8 cellular contexts compared by ENCODE assay signal in genomic region chr10:35643151-35643975, GRCh38. TPM values are rescaled to one million over a fixed set of nuclear protein-coding genes. Genes with fewer than 3 reads are reported as not detected.
A peak's percentile ranks its signal among the peaks of the same experiment; 100 is the strongest.
DNase-seq lines count a peak whose midpoint lies in the region; ATAC-seq, FAIRE-seq and TF ChIP-seq lines count a peak whose summit lies in the region.

No MANE protein-coding gene starts in this region.

- H4K20me1 ChIP-seq in BLaER1 treated with 17β-estradiol and CSF1 and Interleukin-3, amounts not matched to agents 10 nM and 100 nM: peaks cover 0 to 25% (median 18%) of the 10 kb centered on the region in 11 experiments; a peak in 15 of 22 replicates
- no peaks in the 10 kb centered on the region for H4K20me1 ChIP-seq in endothelial cell of umbilical vein (replicated peaks; ENCODE audit: control insufficient read depth, extremely low read depth, insufficient read depth, low read length)

- peak overlapping the region; percentile 95 to 100 (median 100) for H3K4me2 ChIP-seq in BLaER1 treated with 17β-estradiol and CSF1 and Interleukin-3, amounts not matched to agents 10 nM and 100 nM
- H3K4me2 ChIP-seq in endothelial cell of umbilical vein (ENCODE audit: insufficient read depth, low read length): peak overlapping the region; percentile 97

- intact Hi-C loops in endothelial cell of umbilical vein (cut with micrococcal nuclease): loop anchor here (2.0 to 5.0 kb wide), 6 partner anchors 247 to 964 kb away; no protein-coding TSS in a partner anchor

- no peaks in the 10 kb centered on the region for H3K9me3 Mint-ChIP-seq in memory B cell

- peak overlapping the region; percentile 61 for H3K27ac Mint-ChIP-seq in memory B cell

- peaks cover 7 to 41% (median 32%) of the 10 kb centered on the region in 11 experiments; a peak in 21 of 22 replicates for H3K27me3 ChIP-seq in BLaER1 treated with 17β-estradiol and CSF1 and Interleukin-3, amounts not matched to agents 10 nM and 100 nM
- H3K27me3 ChIP-seq in WERI-Rb-1 (ENCODE audit: insufficient read depth, low read depth, severe bottlenecking): no peaks in the 10 kb centered on the region
- H3K27me3 ChIP-seq in endothelial cell of umbilical vein (ENCODE audit: control insufficient read depth in 2 of 2, insufficient read depth in 2 of 2, low read length in 2 of 2): peaks cover 0 to 22% of the 10 kb centered on the region in 2 experiments

- CTCF ChIA-PET in endothelial cell of umbilical vein (lab: Charles Lee): interaction anchor here (1.0 to 2.4 kb wide), 6 partner anchors 8 to 1237 kb away, joined by 3 to 18 read pairs (median 8); no protein-coding TSS in a partner anchor

- no peaks in the 10 kb centered on the region for H3K9me1 ChIP-seq in endothelial cell of umbilical vein (replicated peaks; ENCODE audit: control insufficient read depth, extremely low read depth, insufficient read depth, low read length)

- H3K9me3 ChIP-seq in BLaER1 treated with 17β-estradiol and CSF1 and Interleukin-3, amounts not matched to agents 10 nM and 100 nM (replicated peaks in 1 of 11): peaks cover 0 to 4% (median 0%) of the 10 kb centered on the region in 11 experiments; a peak in 2 of 22 replicates
- H3K9me3 ChIP-seq in WERI-Rb-1 (ENCODE audit: severe bottlenecking): no peaks in the 10 kb centered on the region
- H3K9me3 ChIP-seq in endothelial cell of umbilical vein (replicated peaks; ENCODE audit: control insufficient read depth, insufficient read depth, low read length): no peaks in the 10 kb centered on the region

- peak overlapping the region; percentile 92 for H2AFZ ChIP-seq in endothelial cell of umbilical vein (ENCODE audit: low read depth, low read length)

- BruUV-seq in endothelial cell of umbilical vein (replicated peaks; lab: Mats Ljungman, UMichigan): no TSS peak

- peaks cover 0 to 3% (median 0%) of the 10 kb centered on the region in 11 experiments; a peak in 3 of 22 replicates for H3K36me3 ChIP-seq in BLaER1 treated with 17β-estradiol and CSF1 and Interleukin-3, amounts not matched to agents 10 nM and 100 nM
- H3K36me3 ChIP-seq in WERI-Rb-1: peaks cover 10% of the 10 kb centered on the region
- no peaks in the 10 kb centered on the region for H3K36me3 ChIP-seq in endothelial cell of umbilical vein (ENCODE audit: control insufficient read depth in 2 of 2, extremely low read depth in 1 of 2, insufficient read depth in 2 of 2, low read length in 2 of 2)

- peaks cover 3% of the 10 kb centered on the region for H3K79me2 ChIP-seq in endothelial cell of umbilical vein (ENCODE audit: control insufficient read depth, insufficient read depth, low read length)

- no peaks in the 10 kb centered on the region for H3K27me3 Mint-ChIP-seq in memory B cell

- no peak for ATAC-seq in memory B cell (ENCODE audit: low read depth)
- ATAC-seq in GM19397 (IDR thresholded peaks at IDR 0.05; ENCODE audit: unreplicated experiment): no peak

- peak overlapping the region; percentile 85 for H3K4me3 Mint-ChIP-seq in memory B cell

- H3K36me3 Mint-ChIP-seq in memory B cell: no peaks in the 10 kb centered on the region

- peak overlapping the region; percentile 66 to 89 (median 83) for H3K9ac ChIP-seq in BLaER1 treated with 17β-estradiol and CSF1 and Interleukin-3, amounts not matched to agents 10 nM and 100 nM
- peak overlapping the region; percentile 27 for H3K9ac ChIP-seq in endothelial cell of umbilical vein (replicated peaks; ENCODE audit: extremely low read depth, insufficient read depth, low read length)

- TF ChIP-seq POLR2A in endothelial cell of umbilical vein (IDR thresholded peaks at IDR 0.05; ENCODE audit: low read depth, low read length): no peak

- no peak for TF ChIP-seq CTCF in WERI-Rb-1 (IDR thresholded peaks at IDR 0.05; ENCODE audit: low read depth, low read length)
- no peak for TF ChIP-seq CTCF in endothelial cell of umbilical vein (IDR thresholded peaks at IDR 0.05; ENCODE audit: extremely low read depth in 1 of 2, insufficient read depth in 1 of 2, low read depth in 1 of 2, low read length in 2 of 2)

- H3K4me1 Mint-ChIP-seq in memory B cell: peaks cover 13% of the 10 kb centered on the region

- H3K27ac ChIP-seq in BLaER1 treated with 17β-estradiol and CSF1 and Interleukin-3, amounts not matched to agents 10 nM and 100 nM: peak overlapping the region; percentile 9 to 80 (median 51); a peak in 16 of 22 replicates
- H3K27ac ChIP-seq in WERI-Rb-1 (peak overlapping the region; percentile 78), endothelial cell of umbilical vein (ENCODE audit: insufficient read depth, low read depth, low read length) (no peak overlapping the region), substantia nigra (ENCODE audit: low read depth, low read length, poor library complexity, severe bottlenecking) (no peak overlapping the region)

- dilution Hi-C loops in endothelial cell of umbilical vein (cut with MboI; ENCODE audit: extremely low pct_ligation_motif_present, low sequenced_read_pairs): no loop called here

- POLR2A ChIA-PET in endothelial cell of umbilical vein (lab: Charles Lee): interaction anchor here (0.6 kb wide), 1 partner anchor 373 kb away, joined by 4 read pairs; no protein-coding TSS in a partner anchor

- H3K4me3 ChIP-seq in BLaER1 treated with 17β-estradiol and CSF1 and Interleukin-3, amounts not matched to agents 10 nM and 100 nM: peak overlapping the region; percentile 73 to 97 (median 86)
- peak overlapping the region; percentile 74 for H3K4me3 ChIP-seq in WERI-Rb-1 (ENCODE audit: low read depth, low read length)
- peak overlapping the region; percentile 58 to 74 (median 72) for H3K4me3 ChIP-seq in endothelial cell of umbilical vein (replicated peaks in 1 of 3; ENCODE audit: insufficient read depth in 1 of 3, low read depth in 1 of 3, low read length in 3 of 3)

- H3K4me1 ChIP-seq in BLaER1 treated with 17β-estradiol and CSF1 and Interleukin-3, amounts not matched to agents 10 nM and 100 nM: peaks cover 5 to 33% (median 26%) of the 10 kb centered on the region in 10 experiments; a peak in 18 of 20 replicates
- H3K4me1 ChIP-seq in endothelial cell of umbilical vein (ENCODE audit: control insufficient read depth, extremely low read depth, insufficient read depth, low read length): peaks cover 30% of the 10 kb centered on the region

- DNase-seq in HuH-7 (ENCODE audit: low spot score): peak; percentile 23
- DNase-seq in WERI-Rb-1: peak; percentile 27
- DNase-seq in endothelial cell of umbilical vein (ENCODE audit: low read depth, low spot score): peak; percentile 79
- no peak for DNase-seq in memory B cell (ENCODE audit: low spot score in 2 of 2)
- DNase-seq in substantia nigra (lab: John Stamatoyannopoulos, UW): peak in 37 of 49 donors; percentile 11 to 72 (median 38)
- no peak for DNase-seq in central memory CD4-positive, alpha-beta T cell

- peak; percentile 50 for FAIRE-seq in endothelial cell of umbilical vein (lab: Jason Lieb, UNC)

TF ChIP-seq in endothelial cell of umbilical vein, 7 proteins besides CTCF, POLR2A, EP300 and RAD21:
- TF ChIP-seq GATA2 (IDR thresholded peaks at IDR 0.05; ENCODE audit: insufficient read depth, insufficient read length, low read depth, low read length) (no peak), POLR2AphosphoS5 (IDR thresholded peaks at IDR 0.05; ENCODE audit: insufficient read depth, low read depth, low read length) (no peak), MAX (IDR thresholded peaks at IDR 0.05; ENCODE audit: insufficient read depth, insufficient read length) (no peak), EZH2 (IDR thresholded peaks at IDR 0.05; ENCODE audit: borderline replicate concordance, low read depth, low read length, severe bottlenecking) (no peak), MYC (IDR thresholded peaks at IDR 0.05; ENCODE audit: low read depth, low read length) (no peak), FOS (IDR thresholded peaks at IDR 0.05; ENCODE audit: borderline replicate concordance, insufficient read depth, low read length) (no peak), JUN (IDR thresholded peaks at IDR 0.05; ENCODE audit: borderline replicate concordance, insufficient read depth, insufficient read length, low read depth) (no peak)
TF ChIP-seq in endothelial cell of umbilical vein: peak in this region for 0.

RNA-seq across cellular contexts. Expression of gene FZD8, which starts 1.3 kb away (rescaled TPM):
- total RNA-seq in endothelial cell of umbilical vein: 9.1 and 11.1 TPM in 2 replicates
- 6.2 and 7.5 TPM in 2 replicates for polyA plus RNA-seq in endothelial cell of umbilical vein
- 3.2 and 3.6 TPM in 2 replicates for polyA plus RNA-seq in endothelial cell of umbilical vein (2011; cell fraction: cytosol; rRNA removed)
- polyA plus RNA-seq in endothelial cell of umbilical vein (2011; cell fraction: nucleus; rRNA removed): 6.6 and 6.7 TPM in 2 replicates
- polyA plus RNA-seq in endothelial cell of umbilical vein (2012): 7.7 and 20.4 TPM in 2 replicates
- 8.6 and 11.0 TPM in 2 replicates for polyA minus RNA-seq in endothelial cell of umbilical vein
- polyA minus RNA-seq in endothelial cell of umbilical vein (2011; cell fraction: cytosol; rRNA and poly(A)+ RNA removed): 7.0 TPM
- polyA minus RNA-seq in endothelial cell of umbilical vein (2011; cell fraction: nucleus; rRNA and poly(A)+ RNA removed): 10.7 and 17.3 TPM in 2 replicates

RNA-seq across cellular contexts. Expression of gene GJD4, which starts 38.2 kb away (rescaled TPM):
- total RNA-seq in endothelial cell of umbilical vein: not detected in 2 replicates
- not detected in 2 replicates for polyA plus RNA-seq in endothelial cell of umbilical vein
- not detected in 2 replicates for polyA plus RNA-seq in endothelial cell of umbilical vein (2011; cell fraction: cytosol; rRNA removed)
- not detected in 2 replicates for polyA plus RNA-seq in endothelial cell of umbilical vein (2011; cell fraction: nucleus; rRNA removed)
- not detected in 2 replicates for polyA plus RNA-seq in endothelial cell of umbilical vein (2012)
- not detected in 2 replicates for polyA minus RNA-seq in endothelial cell of umbilical vein
- polyA minus RNA-seq in endothelial cell of umbilical vein (2011; cell fraction: cytosol; rRNA and poly(A)+ RNA removed): not detected
- polyA minus RNA-seq in endothelial cell of umbilical vein (2011; cell fraction: nucleus; rRNA and poly(A)+ RNA removed): not detected in 2 replicates

Comparison
In these comparisons a context has a peak if more than half of its experiments do, and no peak if none do; other contexts are left out.
1. H3K27ac ChIP-seq: peak in BLaER1 treated with 17β-estradiol and CSF1 and Interleukin-3, amounts not matched to agents 10 nM and 100 nM (11 of 11) and WERI-Rb-1 (single experiment); none in endothelial cell of umbilical vein (single experiment) and substantia nigra (single experiment).
2. DNase-seq: peak in HuH-7 (single experiment), WERI-Rb-1 (single experiment), endothelial cell of umbilical vein (single experiment) and substantia nigra (37 of 49); none in memory B cell (0 of 2) and central memory CD4-positive, alpha-beta T cell (single experiment).
3. Peak in every context shown above with its lines, with median percentiles within 50 percentile points of each other: H3K4me3 ChIP-seq.